8 cellular contexts compared by ENCODE assay signal in genomic region chr1:43358746-43359693, GRCh38. TPM values are rescaled to one million over a fixed set of nuclear protein-coding genes. Genes with fewer than 3 reads are reported as not detected.
A peak's percentile ranks its signal among the peaks of the same experiment; 100 is the strongest.
DNase-seq lines count a peak whose midpoint lies in the region; ATAC-seq and TF ChIP-seq lines count a peak whose summit lies in the region.

Gene CDC20 (plus strand): TSS chr1:43358981. CDS start chr1:43359216, 235 bp downstream.

- peak; percentile 100 for ATAC-seq in gastroesophageal sphincter

- DNase-seq in GM04503 (ENCODE audit: low read depth) (peak; percentile 84), HFFc6 (peak; percentile 98), NB4 (ENCODE audit: low read depth) (peak; percentile 97), SK-N-MC (ENCODE audit: low read depth, low spot score) (peak; percentile 83), non-pigmented ciliary epithelial cell (ENCODE audit: low read depth) (peak; percentile 76), suprapubic skin (ENCODE audit: low spot score in 2 of 2) (peak; percentile 100)
- DNase-seq in activated naive CD4-positive, alpha-beta T cell treated with anti-CD3 and anti-CD28 coated beads, Interleukin-2, amount 10 ng/mL, durations not matched to agents 7 days and 5 days, result peak; percentile 99

- peaks cover 0 to 24% (median 5%) of the 10 kb centered on the region in 3 donors for H3K4me1 ChIP-seq in gastroesophageal sphincter
- peaks cover 14% of the 10 kb centered on the region for H3K4me1 ChIP-seq in suprapubic skin

- peak within 1 kb of the TSS; percentile 95 for H3K27ac Mint-ChIP-seq in HFFc6
- peak within 1 kb of the TSS; percentile 85 for H3K27ac Mint-ChIP-seq in activated naive CD4-positive, alpha-beta T cell treated with anti-CD3 and anti-CD28 coated beads, Interleukin-2, amount 10 ng/mL, durations not matched to agents 7 days and 5 days

- H3K4me1 Mint-ChIP-seq in HFFc6 (ENCODE audit: low read depth), result peaks cover 75% of the 10 kb centered on the region
- peaks cover 48% of the 10 kb centered on the region for H3K4me1 Mint-ChIP-seq in activated naive CD4-positive, alpha-beta T cell treated with anti-CD3 and anti-CD28 coated beads, Interleukin-2, amount 10 ng/mL, durations not matched to agents 7 days and 5 days

- H3K27me3 ChIP-seq in gastroesophageal sphincter (no peaks in the 10 kb centered on the region), suprapubic skin (no peaks in the 10 kb centered on the region)

- H3K9ac ChIP-seq in SK-N-MC (ENCODE audit: insufficient read length), result peak within 1 kb of the TSS; percentile 99

- peaks cover 6% of the 10 kb centered on the region for H3K27me3 Mint-ChIP-seq in HFFc6 (ENCODE audit: insufficient read depth)
- no peaks in the 10 kb centered on the region for H3K27me3 Mint-ChIP-seq in activated naive CD4-positive, alpha-beta T cell treated with anti-CD3 and anti-CD28 coated beads, Interleukin-2, amount 10 ng/mL, durations not matched to agents 7 days and 5 days

- CTCF ChIA-PET in activated naive CD4-positive, alpha-beta T cell treated with anti-CD3 and anti-CD28 coated beads, Interleukin-2, amount 10 ng/mL, durations not matched to agents 7 days and 5 days (lab: Charles Lee), result interaction anchor here (1.1 to 2.0 kb wide), 7 partner anchors 9 to 285 kb away, joined by 3 to 16 read pairs (median 5); partner anchors contain the start of gene ELOVL1

- peaks cover 47% of the 10 kb centered on the region for H3K36me3 ChIP-seq in SK-N-MC (ENCODE audit: insufficient read depth, low read length)
- H3K36me3 ChIP-seq in gastroesophageal sphincter, result peaks cover 0 to 37% of the 10 kb centered on the region in 2 donors
- H3K36me3 ChIP-seq in suprapubic skin, result peaks cover 37% of the 10 kb centered on the region

- H3K4me3 ChIP-seq in NB4 (ENCODE audit: low read depth, low read length), result peak within 1 kb of the TSS; percentile 91
- peak within 1 kb of the TSS; percentile 98 for H3K4me3 ChIP-seq in SK-N-MC
- peak within 1 kb of the TSS; percentile 70 to 77 for H3K4me3 ChIP-seq in gastroesophageal sphincter
- H3K4me3 ChIP-seq in suprapubic skin, result peak within 1 kb of the TSS; percentile 51

- peak within 1 kb of the TSS; percentile 95 for H3K4me3 Mint-ChIP-seq in HFFc6
- H3K4me3 Mint-ChIP-seq in activated naive CD4-positive, alpha-beta T cell treated with anti-CD3 and anti-CD28 coated beads, Interleukin-2, amount 10 ng/mL, durations not matched to agents 7 days and 5 days, result peak within 1 kb of the TSS; percentile 95

- TF ChIP-seq CTCF in HFFc6 (IDR thresholded peaks at IDR 0.05) (no peak), NB4 (IDR thresholded peaks at IDR 0.05; ENCODE audit: low read depth, low read length) (no peak), gastroesophageal sphincter (IDR thresholded peaks at IDR 0.05) (no peak), suprapubic skin (IDR thresholded peaks at IDR 0.05) (no peak)

- TF ChIP-seq EP300 in gastroesophageal sphincter (IDR thresholded peaks at IDR 0.05) (no peak), suprapubic skin (IDR thresholded peaks at IDR 0.05) (no peak)

- H3K36me3 Mint-ChIP-seq in HFFc6 (ENCODE audit: low read depth), result peaks cover 49% of the 10 kb centered on the region
- H3K36me3 Mint-ChIP-seq in activated naive CD4-positive, alpha-beta T cell treated with anti-CD3 and anti-CD28 coated beads, Interleukin-2, amount 10 ng/mL, durations not matched to agents 7 days and 5 days, result peaks cover 42% of the 10 kb centered on the region

- H3K27ac ChIP-seq in SK-N-MC (peak within 1 kb of the TSS; percentile 92), gastroesophageal sphincter (peak within 1 kb of the TSS; percentile 87 to 95 (median 93)), suprapubic skin (peak within 1 kb of the TSS; percentile 85)

- H3K9me3 ChIP-seq in SK-N-MC (ENCODE audit: low read depth, low read length) (no peaks in the 10 kb centered on the region), gastroesophageal sphincter (no peaks in the 10 kb centered on the region), suprapubic skin (no peaks in the 10 kb centered on the region)

- H3K9me3 Mint-ChIP-seq in HFFc6, result no peaks in the 10 kb centered on the region
- H3K9me3 Mint-ChIP-seq in activated naive CD4-positive, alpha-beta T cell treated with anti-CD3 and anti-CD28 coated beads, Interleukin-2, amount 10 ng/mL, durations not matched to agents 7 days and 5 days, result no peaks in the 10 kb centered on the region

- 0% methylated on average over 1 of the region's 59 CpGs; no CpG with 5 or more reads in 1 of the 2 donors for WGBS in gastroesophageal sphincter (ENCODE audit: low coverage in 1 of 2), 2 donors
- 8% methylated on average over 19 of the region's 59 CpGs for WGBS in suprapubic skin

- TF ChIP-seq POLR2A in NB4 (IDR thresholded peaks at IDR 0.05; ENCODE audit: extremely low read depth, insufficient read length) (peak; percentile 46), gastroesophageal sphincter (IDR thresholded peaks at IDR 0.05) (no peak), suprapubic skin (IDR thresholded peaks at IDR 0.05) (no peak)

RNA-seq across cellular contexts. Expression of gene CDC20, which starts in this region (rescaled TPM):
- 100 to 1,000 TPM in 5 of 6 experiments, 10 to 100 TPM in 1; 87.0 to 221 (median 183) TPM for total RNA-seq in HFFc6 (2021; fragmentation: NEBNext Ultra II Directional; extraction: Animal tissue kit (Norgen Biotek cat#: 25700))
- under 1 TPM in 3 of 4 donors, not detected in 1; 0.42 to 0.69 (median 0.54) TPM for total RNA-seq in gastroesophageal sphincter
- total RNA-seq in suprapubic skin, result 10 to 100 TPM in 1 of 4 donors, 1 to 10 TPM in 3; 5.8 to 11.6 (median 7.8) TPM

Comparison
In these comparisons a context has a peak if more than half of its experiments do, and no peak if none do; other contexts are left out.
1. Peak in every context shown above with its lines: DNase-seq, ATAC-seq, H3K4me3 ChIP-seq and H3K27ac ChIP-seq.
2. RNA of gene CDC20 (total RNA-seq): 87.0 to 221 TPM in HFFc6; 5.8 to 11.6 TPM in suprapubic skin and 0.42 to 0.69 TPM in gastroesophageal sphincter; every median in the first group is over 4 times any median in the second.
3. Peak in ATAC-seq, H3K4me3 ChIP-seq and H3K27ac ChIP-seq in gastroesophageal sphincter; RNA of the gene not detected or under 1 TPM.